In the genomic region with DNA sequence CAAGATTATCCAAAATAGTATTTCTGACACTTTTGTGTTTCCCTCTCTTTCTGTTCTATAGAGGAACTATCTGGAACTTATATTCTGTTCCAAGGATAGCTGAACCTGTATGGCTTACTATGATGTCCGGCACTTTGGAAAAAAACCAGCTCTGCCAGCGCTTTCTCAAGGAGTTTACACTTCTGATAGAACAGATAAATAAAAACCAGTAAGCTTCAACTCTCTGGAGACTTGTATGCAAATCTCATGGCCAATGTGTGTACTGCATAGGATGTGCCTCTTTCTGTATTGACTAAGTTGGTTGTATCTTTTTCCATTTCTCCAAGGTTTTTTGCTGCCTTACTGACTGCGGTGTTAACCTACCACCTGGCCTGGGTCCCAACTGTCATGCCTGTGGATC, we compare ENCODE assay signal across 13 cellular contexts.
A peak's percentile ranks its signal among the peaks of the same experiment; 100 is the strongest.
DNase-seq lines count a peak whose midpoint lies in the region; ATAC-seq and TF ChIP-seq lines count a peak whose summit lies in the region.
"Had no signal": no experiment of that assay in that cellular context is flagged by ENCODE, and none has a peak within 500 bp of the region (broad histone marks: within the 10 kb centered on the region; RNA-seq: fewer than 3 reads in every experiment).

No MANE protein-coding gene starts in this region.

- no peaks in the 10 kb centered on the region for H3K79me2 ChIP-seq in KMS-11 (ENCODE audit: insufficient read depth, low read depth)

- no peaks in the 10 kb centered on the region for H3K9me3 ChIP-seq in HAP-1
- H3K9me3 ChIP-seq: upper lobe of right lung had no signal

- peak overlapping the region; percentile 13; the same call in 1 of the 2 replicates for H3K4me2 ChIP-seq in KMS-11

- H3K4me3 ChIP-seq in KMS-11 (IDR thresholded peaks at IDR 0.05; ENCODE audit: insufficient read depth, low read depth, low read length) (no peak overlapping the region), HAP-1 (no peak overlapping the region)
- H3K4me3 ChIP-seq: upper lobe of right lung had no signal

- H3K4me1 ChIP-seq in KMS-11 (ENCODE audit: low read depth, poor library complexity, severe bottlenecking) (peaks cover 16% of the 10 kb centered on the region), HAP-1 (peaks cover 3% of the 10 kb centered on the region; the same call in 1 of the 2 replicates)
- H3K4me1 ChIP-seq: upper lobe of right lung had no signal

- TF ChIP-seq CTCF in KMS-11 (conservative IDR thresholded peaks at IDR 0.05; ENCODE audit: low read depth, low read length) = no peak

- H3K27ac ChIP-seq in KMS-11 = no peak overlapping the region
- H3K27ac ChIP-seq: upper lobe of right lung had no signal

- H3K9ac ChIP-seq in KMS-11 = no peak overlapping the region

- H3K36me3 ChIP-seq in KMS-11 (ENCODE audit: insufficient read depth) = no peaks in the 10 kb centered on the region
- H3K36me3 ChIP-seq in HAP-1 (replicated peaks) = no peaks in the 10 kb centered on the region

- DNase-seq in D341Med (ENCODE audit: low spot score) (no peak), HAP-1 (ENCODE audit: low spot score in 2 of 2) (no peak)
- DNase-seq: amygdala, head of caudate nucleus, NCI-H1436 treated with DMSO at 0.1 percent for 48 hours, NCI-H524, upper lobe of right lung had no signal

- H3K27me3 ChIP-seq in KMS-11 (ENCODE audit: insufficient read depth, low read depth) = no peaks in the 10 kb centered on the region
- H3K27me3 ChIP-seq in HAP-1 (ENCODE audit: low read depth) = no peaks in the 10 kb centered on the region
- H3K27me3 ChIP-seq: upper lobe of right lung had no signal

- H4K20me1 ChIP-seq in KMS-11 (ENCODE audit: insufficient read depth) = no peaks in the 10 kb centered on the region

- ATAC-seq in GM18511 (IDR thresholded peaks at IDR 0.05; ENCODE audit: unreplicated experiment) (peak; percentile 37), GM21367 (IDR thresholded peaks at IDR 0.05; ENCODE audit: unreplicated experiment) (peak; percentile 51), HG02938 (IDR thresholded peaks at IDR 0.05; ENCODE audit: unreplicated experiment) (peak; percentile 62), HG03457 (IDR thresholded peaks at IDR 0.05; ENCODE audit: unreplicated experiment) (no peak), HG03097 (IDR thresholded peaks at IDR 0.05; ENCODE audit: low FRiP score, unreplicated experiment) (no peak)
- ATAC-seq: upper lobe of right lung had no signal

- in situ Hi-C loops in HAP-1 (cut with MboI; ENCODE audit: low sequenced_read_pairs) = loop anchor here (10.0 kb wide), 2 partner anchors 304 to 584 kb away; no protein-coding TSS in a partner anchor

- no peak overlapping the region for H2AFZ ChIP-seq in KMS-11 (ENCODE audit: low read depth)

Comparison
In these comparisons a context has a peak if more than half of its experiments do, and no peak if none do; other contexts are left out.
1. ATAC-seq: peak in GM18511 (single experiment), GM21367 (single experiment) and HG02938 (single experiment); none in HG03457 (single experiment) and HG03097 (single experiment).